1 cellular context compared by ENCODE assay signal in the genomic region with DNA sequence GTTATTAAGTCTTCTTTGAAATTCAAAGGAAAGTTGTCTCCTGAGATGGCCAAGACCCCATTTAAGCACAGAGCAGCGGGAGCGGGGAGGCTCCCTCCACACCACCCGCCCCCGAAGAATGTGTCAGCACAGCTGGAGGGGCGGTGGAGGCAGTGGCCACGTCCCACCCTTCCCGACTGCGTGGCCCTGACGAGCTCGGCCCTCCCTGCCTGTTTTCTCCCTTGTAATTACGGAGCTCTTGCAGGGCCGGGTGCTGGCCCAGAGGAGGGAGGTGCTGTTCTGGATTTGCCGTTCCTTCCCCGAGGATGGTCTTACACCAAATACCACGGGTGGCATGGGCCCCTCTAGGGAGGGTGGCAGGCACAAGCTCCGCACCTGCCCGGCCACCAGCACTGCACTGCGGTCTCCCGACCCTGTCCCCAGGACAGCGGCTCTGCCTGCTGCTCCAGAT.
TF ChIP-seq lines count a peak whose summit lies in the region.

No MANE protein-coding gene starts in this region.

TF ChIP-seq in SK-N-SH, 30 proteins besides CTCF, POLR2A, EP300 and RAD21 (continued from another document):
- TF ChIP-seq, protein P1, sequence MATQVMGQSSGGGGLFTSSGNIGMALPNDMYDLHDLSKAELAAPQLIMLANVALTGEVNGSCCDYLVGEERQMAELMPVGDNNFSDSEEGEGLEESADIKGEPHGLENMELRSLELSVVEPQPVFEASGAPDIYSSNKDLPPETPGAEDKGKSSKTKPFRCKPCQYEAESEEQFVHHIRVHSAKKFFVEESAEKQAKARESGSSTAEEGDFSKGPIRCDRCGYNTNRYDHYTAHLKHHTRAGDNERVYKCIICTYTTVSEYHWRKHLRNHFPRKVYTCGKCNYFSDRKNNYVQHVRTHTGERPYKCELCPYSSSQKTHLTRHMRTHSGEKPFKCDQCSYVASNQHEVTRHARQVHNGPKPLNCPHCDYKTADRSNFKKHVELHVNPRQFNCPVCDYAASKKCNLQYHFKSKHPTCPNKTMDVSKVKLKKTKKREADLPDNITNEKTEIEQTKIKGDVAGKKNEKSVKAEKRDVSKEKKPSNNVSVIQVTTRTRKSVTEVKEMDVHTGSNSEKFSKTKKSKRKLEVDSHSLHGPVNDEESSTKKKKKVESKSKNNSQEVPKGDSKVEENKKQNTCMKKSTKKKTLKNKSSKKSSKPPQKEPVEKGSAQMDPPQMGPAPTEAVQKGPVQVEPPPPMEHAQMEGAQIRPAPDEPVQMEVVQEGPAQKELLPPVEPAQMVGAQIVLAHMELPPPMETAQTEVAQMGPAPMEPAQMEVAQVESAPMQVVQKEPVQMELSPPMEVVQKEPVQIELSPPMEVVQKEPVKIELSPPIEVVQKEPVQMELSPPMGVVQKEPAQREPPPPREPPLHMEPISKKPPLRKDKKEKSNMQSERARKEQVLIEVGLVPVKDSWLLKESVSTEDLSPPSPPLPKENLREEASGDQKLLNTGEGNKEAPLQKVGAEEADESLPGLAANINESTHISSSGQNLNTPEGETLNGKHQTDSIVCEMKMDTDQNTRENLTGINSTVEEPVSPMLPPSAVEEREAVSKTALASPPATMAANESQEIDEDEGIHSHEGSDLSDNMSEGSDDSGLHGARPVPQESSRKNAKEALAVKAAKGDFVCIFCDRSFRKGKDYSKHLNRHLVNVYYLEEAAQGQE (IDR thresholded peaks at IDR 0.05; ENCODE audit: low read depth, low read length): no peak
- TF ChIP-seq RCOR1 (IDR thresholded peaks at IDR 0.05; ENCODE audit: low read length) (no peak), YY1 (IDR thresholded peaks at IDR 0.05; ENCODE audit: low read depth) (no peak), FOSL2 (IDR thresholded peaks at IDR 0.05; ENCODE audit: borderline replicate concordance, low read depth) (no peak), EZH2phosphoT487 (IDR thresholded peaks at IDR 0.05; ENCODE audit: borderline replicate concordance, low read depth) (no peak), FOXJ3 (CRISPR knock-in tag; IDR thresholded peaks at IDR 0.05) (no peak)
